8 cellular contexts compared by ENCODE assay signal in the genomic region with DNA sequence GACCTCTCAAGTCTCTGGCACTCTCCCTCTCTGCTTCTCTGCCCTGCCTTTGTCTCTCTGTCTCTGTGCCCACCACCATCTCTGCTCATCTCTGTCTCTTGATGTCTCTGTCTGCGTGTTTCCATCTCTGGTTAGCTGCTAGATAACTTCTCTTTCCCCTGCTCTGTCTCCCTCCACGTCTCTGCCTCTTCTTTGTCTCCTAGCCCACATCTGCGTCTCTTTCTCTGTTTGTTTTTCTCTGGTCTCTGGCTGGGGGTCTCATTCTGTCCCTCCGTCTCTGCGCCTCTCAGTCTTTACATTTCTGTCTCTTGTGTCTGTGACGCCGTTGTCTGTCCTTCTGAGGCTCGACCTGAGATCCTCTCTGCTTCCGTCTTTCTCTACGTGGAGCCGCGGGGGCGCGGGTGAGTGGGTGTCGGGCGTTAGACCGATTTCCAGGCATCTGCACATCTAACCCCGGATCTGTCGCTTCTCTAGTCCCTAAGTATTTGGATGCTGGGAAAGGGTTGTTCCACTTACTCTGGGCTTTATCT. TPM values are rescaled to one million over a fixed set of nuclear protein-coding genes. Genes with fewer than 3 reads are reported as not detected.
DNase-seq lines count a peak whose midpoint lies in the region; ATAC-seq, FAIRE-seq and TF ChIP-seq lines count a peak whose summit lies in the region.

No MANE protein-coding gene starts in this region.

- 0 out of 2 replicates have a peak overlapping the region, but pooled peaks have one; percentile 7 for H3K27ac ChIP-seq in PC-9

- no TSS peak for BruUV-seq in PC-9 (replicated peaks; lab: Mats Ljungman, UMichigan)

- H3F3A ChIP-seq in PC-9 (ENCODE audit: insufficient read depth, low read depth), result peaks cover 27% of the 10 kb centered on the region; the same call in 1 of the 2 replicates

- no peaks in the 10 kb centered on the region for H3K79me2 ChIP-seq in PC-9 (ENCODE audit: low read depth)

- FAIRE-seq in H54 (lab: Jason Lieb, UNC), result no peak

- H3K9me3 ChIP-seq in PC-9 (ENCODE audit: insufficient read depth, low read depth), result no peaks in the 10 kb centered on the region

- peak overlapping the region; percentile 73 for H2AFZ ChIP-seq in PC-9

- POLR2A ChIA-PET in PC-9 (lab: Charles Lee; ENCODE audit: unreplicated experiment), result interaction anchor here (0.7 to 1.0 kb wide), 3 partner anchors 9 to 153 kb away, joined by 3 to 17 read pairs (median 3); no protein-coding TSS in a partner anchor

- H4K20me1 ChIP-seq in PC-9 (ENCODE audit: insufficient read depth), result no peaks in the 10 kb centered on the region

- no peaks in the 10 kb centered on the region for H3K9me3 Mint-ChIP-seq in central memory CD8-positive, alpha-beta T cell
- no peaks in the 10 kb centered on the region for H3K9me3 Mint-ChIP-seq in nephron

- peak overlapping the region; percentile 89 for H3K4me3 Mint-ChIP-seq in central memory CD8-positive, alpha-beta T cell
- peak overlapping the region; percentile 35 to 65 (median 60) for H3K4me3 Mint-ChIP-seq in nephron

- H3K4me2 ChIP-seq in PC-9, result peak overlapping the region; percentile 92

- H3K9me2 ChIP-seq in PC-9 (ENCODE audit: insufficient read depth), result no peaks in the 10 kb centered on the region

- H3K4me3 ChIP-seq in PC-9, result peak overlapping the region; percentile 60

- intact Hi-C loops in PC-9 (cut with micrococcal nuclease; ENCODE audit: unreplicated experiment), result no loop called here

- CTCF ChIA-PET in PC-9 (lab: Charles Lee), result interaction anchor here (1.0 kb wide), 1 partner anchor 26 kb away, joined by 3 read pairs; no protein-coding TSS in a partner anchor

- H3K27me3 ChIP-seq in PC-9 (ENCODE audit: insufficient read depth, low read depth), result no peaks in the 10 kb centered on the region

- peaks cover 35% of the 10 kb centered on the region for H3K4me1 ChIP-seq in PC-9 (replicated peaks; ENCODE audit: insufficient read depth)

- H3K27ac Mint-ChIP-seq in central memory CD8-positive, alpha-beta T cell (ENCODE audit: low read depth), result peak overlapping the region; percentile 94
- H3K27ac Mint-ChIP-seq in nephron, result no peak overlapping the region

- peaks cover 4% of the 10 kb centered on the region for H3K36me3 Mint-ChIP-seq in central memory CD8-positive, alpha-beta T cell (ENCODE audit: insufficient read depth)
- no peaks in the 10 kb centered on the region for H3K36me3 Mint-ChIP-seq in nephron (ENCODE audit: low read depth)

- peaks cover 40% of the 10 kb centered on the region for H3K4me1 Mint-ChIP-seq in central memory CD8-positive, alpha-beta T cell
- H3K4me1 Mint-ChIP-seq in nephron, result peaks cover 9% of the 10 kb centered on the region

- TF ChIP-seq POLR2A in H54 (IDR thresholded peaks at IDR 0.05; ENCODE audit: low read depth, low read length), result no peak

- H3K27me3 Mint-ChIP-seq in central memory CD8-positive, alpha-beta T cell, result no peaks in the 10 kb centered on the region
- H3K27me3 Mint-ChIP-seq in nephron (ENCODE audit: low read depth), result peaks cover 82% of the 10 kb centered on the region

- peak; percentile 38 for DNase-seq in GM19238 (ENCODE audit: insufficient read length, low spot score)
- DNase-seq in PC-9, result no peak
- peak in 1 of 2 donors; percentile 31 for DNase-seq in central memory CD8-positive, alpha-beta T cell (ENCODE audit: low spot score in 2 of 2)
- DNase-seq in H54 (ENCODE audit: insufficient read length, low spot score), result no peak
- no peak for DNase-seq in pons (ENCODE audit: low spot score)
- DNase-seq in OCI-M1 (lab: John Stamatoyannopoulos, UW), result no peak

- TF ChIP-seq CTCF in PC-9 (conservative IDR thresholded peaks at IDR 0.05) (no peak), nephron (IDR thresholded peaks at IDR 0.05; ENCODE audit: unreplicated experiment in 3 of 3) (no peak)

- H3K36me3 ChIP-seq in PC-9 (ENCODE audit: low read depth), result no peaks in the 10 kb centered on the region

- peak; percentile 20 for ATAC-seq in central memory CD8-positive, alpha-beta T cell (replicated peaks; ENCODE audit: extremely low read depth, poor library complexity, severe bottlenecking)
- ATAC-seq in HG03378 (IDR thresholded peaks at IDR 0.05; ENCODE audit: unreplicated experiment), result no peak

RNA-seq across cellular contexts. Expression of a gene that starts 0.4 kb away (rescaled TPM):
- total RNA-seq in PC-9 (2021), result 5.8 and 6.7 TPM in 2 replicates

RNA-seq across cellular contexts. Expression of a gene that starts 23.3 kb away (rescaled TPM):
- total RNA-seq in PC-9 (2021), result 718 and 740 TPM in 2 replicates

RNA-seq across cellular contexts. Expression of a gene that starts 24.1 kb away (rescaled TPM):
- 27.6 and 42.8 TPM in 2 replicates for total RNA-seq in PC-9 (2021)

RNA-seq across cellular contexts. Expression of a gene that starts 29.2 kb away (rescaled TPM):
- 61.7 and 68.9 TPM in 2 replicates for total RNA-seq in PC-9 (2021)
